ENCODE assay signal across 9 cellular contexts in the genomic region with DNA sequence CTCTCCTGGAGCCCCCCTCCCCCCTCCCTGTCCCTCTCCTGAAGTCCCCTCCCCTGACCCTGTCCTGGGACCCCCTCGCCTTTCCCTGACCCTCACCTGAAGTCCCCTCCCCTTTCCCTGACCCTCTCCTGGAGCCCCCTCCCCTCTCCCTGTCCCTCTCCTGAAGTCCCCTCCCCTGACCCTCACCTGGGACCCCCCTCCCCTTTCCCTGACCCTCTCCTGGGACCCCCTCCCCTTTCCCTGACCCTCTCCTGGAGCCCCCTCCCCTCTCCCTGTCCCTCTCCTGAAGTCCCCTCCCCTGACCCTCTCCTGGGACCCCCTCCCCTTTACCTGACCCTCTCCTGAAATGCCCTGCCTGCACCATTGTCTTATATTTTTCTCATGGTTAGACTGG. TPM values are rescaled to one million over a fixed set of nuclear protein-coding genes. Genes with fewer than 3 reads are reported as not detected.
DNase-seq lines count a peak whose midpoint lies in the region; ATAC-seq and TF ChIP-seq lines count a peak whose summit lies in the region.
"Not testable (repeated sequence)": the region's sequence is repeated elsewhere in the genome, so short reads cannot be mapped to it uniquely, and the experiment has no call there.
"Had no signal": no experiment of that assay in that cellular context is flagged by ENCODE, and none has a peak within 500 bp of the region (broad histone marks: within the 10 kb centered on the region; RNA-seq: fewer than 3 reads in every experiment).

No MANE protein-coding gene starts in this region.

- H3K4me3 ChIP-seq in ACC112 (ENCODE audit: low read depth, low read length); HL-60 (replicated peaks; ENCODE audit: insufficient read depth, low read length): not testable (repeated sequence)
- H3K4me3 ChIP-seq in duodenal mucosa (ENCODE audit: low read depth in 1 of 2, low read length in 2 of 2): peak overlapping the region; percentile 71 to 72
- peak overlapping the region; percentile 23 for H3K4me3 ChIP-seq in iPS-15b (ENCODE audit: low read depth, low read length)
- peak overlapping the region in 2 of 8 donors; percentile 5 to 57 for H3K4me3 ChIP-seq in spleen

- H3K9ac ChIP-seq in duodenal mucosa (ENCODE audit: low read depth in 1 of 2, low read length in 2 of 2): peak overlapping the region; percentile 51 to 60
- not testable (repeated sequence) for H3K9ac ChIP-seq in iPS-15b (ENCODE audit: low read depth, low read length)

- H3K27me3 ChIP-seq in ACC112 (ENCODE audit: insufficient read depth, low read length); HL-60 (ENCODE audit: insufficient read depth, poor library complexity, severe bottlenecking); duodenal mucosa (ENCODE audit: control insufficient read depth in 1 of 2, insufficient read depth in 2 of 2, low read length in 2 of 2); iPS-15b (ENCODE audit: control insufficient read depth, insufficient read depth, low read length); spleen (replicated peaks in 1 of 7): not testable (repeated sequence)

- not testable (repeated sequence) for H3K79me2 ChIP-seq in ACC112 (ENCODE audit: control insufficient read depth, insufficient read depth, low read length, unreplicated experiment)

- TF ChIP-seq POLR2A in spleen (IDR thresholded peaks at IDR 0.05): not testable (repeated sequence)

- H3K27ac ChIP-seq in ACC112 (ENCODE audit: low read depth, low read length) (peak overlapping the region; percentile 99), HL-60 (replicated peaks) (peak overlapping the region; percentile 82), duodenal mucosa (ENCODE audit: low read depth, low read length) (peak overlapping the region; percentile 53), spleen (peak overlapping the region; percentile 71 to 93 (median 90))

- not testable (repeated sequence) for H3K36me3 Mint-ChIP-seq in T-helper 1 cell treated with Interleukin-12 subunit alpha and Interleukin-12 subunit beta and Interleukin-4 antibody, amounts not matched to agents 30 μg/mL and 1 μg/mL, for 36 hours (ENCODE audit: low read depth); activated naive CD8-positive, alpha-beta T cell treated with anti-CD3 and anti-CD28 coated beads for 36 hours; naive thymus-derived CD8-positive, alpha-beta T cell

- H2AFZ ChIP-seq in ACC112 (ENCODE audit: low read length, unreplicated experiment): not testable (repeated sequence)

- not testable (repeated sequence) for TF ChIP-seq CTCF in HL-60 (IDR thresholded peaks at IDR 0.05; ENCODE audit: insufficient read depth, low read length); spleen (IDR thresholded peaks at IDR 0.05 in 8 of 11, conservative IDR thresholded peaks at IDR 0.05 in 3 of 11)

- H3K4me1 ChIP-seq in ACC112 (ENCODE audit: control insufficient read depth, insufficient read depth, low read length, unreplicated experiment) (peaks cover 44% of the 10 kb centered on the region), duodenal mucosa (ENCODE audit: control insufficient read depth in 1 of 2, insufficient read depth in 2 of 2, low read length in 2 of 2) (peaks cover 27% of the 10 kb centered on the region in 2 donors), iPS-15b (ENCODE audit: control insufficient read depth, insufficient read depth, low read length) (peaks cover 21% of the 10 kb centered on the region), spleen (peaks cover 34 to 99% (median 73%) of the 10 kb centered on the region in 6 donors)

- not testable (repeated sequence) for ATAC-seq in naive thymus-derived CD8-positive, alpha-beta T cell

- peaks cover 68% of the 10 kb centered on the region for H3K4me1 Mint-ChIP-seq in T-helper 1 cell treated with Interleukin-12 subunit alpha and Interleukin-12 subunit beta and Interleukin-4 antibody, amounts not matched to agents 30 μg/mL and 1 μg/mL, for 36 hours (ENCODE audit: low read depth)
- H3K4me1 Mint-ChIP-seq in activated naive CD8-positive, alpha-beta T cell treated with anti-CD3 and anti-CD28 coated beads for 36 hours: peaks cover 64% of the 10 kb centered on the region
- peaks cover 37 to 74% (median 69%) of the 10 kb centered on the region in 4 donors for H3K4me1 Mint-ChIP-seq in naive thymus-derived CD8-positive, alpha-beta T cell

- not testable (repeated sequence) for DNase-seq in HL-60 (ENCODE audit: low read depth in 1 of 2, low spot score in 1 of 2); activated naive CD8-positive, alpha-beta T cell treated with anti-CD3 and anti-CD28 coated beads for 36 hours; naive thymus-derived CD8-positive, alpha-beta T cell; spleen

- H3K27me3 Mint-ChIP-seq in T-helper 1 cell treated with Interleukin-12 subunit alpha and Interleukin-12 subunit beta and Interleukin-4 antibody, amounts not matched to agents 30 μg/mL and 1 μg/mL, for 36 hours (ENCODE audit: low read depth); activated naive CD8-positive, alpha-beta T cell treated with anti-CD3 and anti-CD28 coated beads for 36 hours; naive thymus-derived CD8-positive, alpha-beta T cell: not testable (repeated sequence)

- H3K9me3 Mint-ChIP-seq in T-helper 1 cell treated with Interleukin-12 subunit alpha and Interleukin-12 subunit beta and Interleukin-4 antibody, amounts not matched to agents 30 μg/mL and 1 μg/mL, for 36 hours; activated naive CD8-positive, alpha-beta T cell treated with anti-CD3 and anti-CD28 coated beads for 36 hours; naive thymus-derived CD8-positive, alpha-beta T cell: not testable (repeated sequence)

- not testable (repeated sequence) for H3K36me3 ChIP-seq in ACC112 (ENCODE audit: insufficient read depth, low read length); duodenal mucosa (ENCODE audit: control insufficient read depth in 1 of 2, insufficient read depth in 2 of 2, low read length in 2 of 2); iPS-15b (ENCODE audit: control insufficient read depth, insufficient read depth, low read length); spleen

- intact Hi-C loops in spleen (cut with DNase I; ENCODE audit: low total_unique reads): loop anchor here (10.0 kb wide), 1 partner anchor 61 kb away; no protein-coding TSS in a partner anchor

- POLR2A ChIA-PET in naive thymus-derived CD8-positive, alpha-beta T cell (lab: Charles Lee): interaction anchor here (1.5 to 2.9 kb wide), 2 partner anchors 49 to 136 kb away, joined by 6 to 16 read pairs; partner anchors contain the start of gene SERPINB9

- H3K9me3 ChIP-seq in duodenal mucosa (ENCODE audit: control insufficient read depth in 1 of 2, low read length in 2 of 2); iPS-15b (ENCODE audit: control insufficient read depth, insufficient read depth, low read length); spleen: not testable (repeated sequence)

- H3K4me3 Mint-ChIP-seq in T-helper 1 cell treated with Interleukin-12 subunit alpha and Interleukin-12 subunit beta and Interleukin-4 antibody, amounts not matched to agents 30 μg/mL and 1 μg/mL, for 36 hours: peak overlapping the region; percentile 66
- peak overlapping the region; percentile 72 for H3K4me3 Mint-ChIP-seq in activated naive CD8-positive, alpha-beta T cell treated with anti-CD3 and anti-CD28 coated beads for 36 hours
- H3K4me3 Mint-ChIP-seq in naive thymus-derived CD8-positive, alpha-beta T cell: peak overlapping the region; percentile 32 to 86 (median 77)

- 83 to 100% (median 92%) methylated on average over 1 of the region's 1 CpG; no CpG with 5 or more reads in 1 of the 5 donors for WGBS in spleen, 5 donors

- peak overlapping the region; percentile 100 for H3K27ac Mint-ChIP-seq in T-helper 1 cell treated with Interleukin-12 subunit alpha and Interleukin-12 subunit beta and Interleukin-4 antibody, amounts not matched to agents 30 μg/mL and 1 μg/mL, for 36 hours
- peak overlapping the region; percentile 99 for H3K27ac Mint-ChIP-seq in activated naive CD8-positive, alpha-beta T cell treated with anti-CD3 and anti-CD28 coated beads for 36 hours
- H3K27ac Mint-ChIP-seq in naive thymus-derived CD8-positive, alpha-beta T cell: peak overlapping the region; percentile 85 to 100 (median 94)

RNA-seq across cellular contexts. Expression of gene SERPINB1, which starts 11.7 kb away (rescaled TPM):
- total RNA-seq in activated naive CD8-positive, alpha-beta T cell treated with anti-CD3 and anti-CD28 coated beads for 36 hours: 10 to 100 TPM; 38.1 to 44.7 TPM
- 10 to 100 TPM; 65.3 to 67.1 TPM for total RNA-seq in naive thymus-derived CD8-positive, alpha-beta T cell
- polyA plus RNA-seq in naive thymus-derived CD8-positive, alpha-beta T cell: 100 to 1,000 TPM; 121 to 130 (median 123) TPM
- 100 to 1,000 TPM in 5 of 7 donors, 10 to 100 TPM in 2; 71.2 to 194 (median 106) TPM for total RNA-seq in spleen
- polyA plus RNA-seq in spleen: 10 to 100 TPM; 54.9 to 64.6 (median 55.0) TPM

RNA-seq across cellular contexts. Expression of gene SERPINB9, which starts 49.7 kb away (rescaled TPM):
- total RNA-seq in activated naive CD8-positive, alpha-beta T cell treated with anti-CD3 and anti-CD28 coated beads for 36 hours: 10 to 100 TPM; 51.3 to 51.4 TPM
- total RNA-seq in naive thymus-derived CD8-positive, alpha-beta T cell: 10 to 100 TPM; 56.6 to 57.1 TPM
- 10 to 100 TPM; 29.9 to 37.2 (median 35.0) TPM for polyA plus RNA-seq in naive thymus-derived CD8-positive, alpha-beta T cell
- 10 to 100 TPM; 43.0 to 75.7 (median 55.4) TPM for total RNA-seq in spleen
- polyA plus RNA-seq in spleen: 10 to 100 TPM; 16.2 to 22.4 (median 17.0) TPM
- total RNA-seq: A172 had no signal
